19 cellular contexts compared by ENCODE assay signal in genomic region chr2:36869606-36870005, GRCh38.
DNase-seq lines count a peak whose midpoint lies in the region; ATAC-seq, FAIRE-seq and TF ChIP-seq lines count a peak whose summit lies in the region.
"Had no signal": no experiment of that assay in that cellular context is flagged by ENCODE, and none has a peak within 500 bp of the region (broad histone marks: within the 10 kb centered on the region; RNA-seq: fewer than 3 reads in every experiment).

No MANE protein-coding gene starts in this region.

- TF ChIP-seq RAD21 in HepG2 (CRISPR knock-in tag; IDR thresholded peaks at IDR 0.05): no peak

- no peak for DNase-seq in HepG2 (ENCODE audit: low spot score)
- DNase-seq in right lobe of liver: no peak
- no peak for DNase-seq in frontal cortex (ENCODE audit: low spot score in 2 of 2)
- DNase-seq in small intestine: no peak
- DNase-seq in naive thymus-derived CD8-positive, alpha-beta T cell: no peak
- no peak for DNase-seq in activated CD8-positive, alpha-beta memory T cell treated with anti-CD3 and anti-CD28 coated beads, Interleukin-2, amount 10 ng/mL, durations not matched to agents 7 days and 5 days
- DNase-seq: C1 segment of cervical spinal cord; Calu3; CD4-positive, alpha-beta memory T cell; COR-L47; DMS53; DMS79 treated with DMSO at 0.1 percent for 48 hours; GF-D8; H9 had no signal

- no peak overlapping the region for H3K4me3 Mint-ChIP-seq in naive thymus-derived CD8-positive, alpha-beta T cell
- H3K4me3 Mint-ChIP-seq in activated CD8-positive, alpha-beta memory T cell treated with anti-CD3 and anti-CD28 coated beads, Interleukin-2, amount 10 ng/mL, durations not matched to agents 7 days and 5 days: no peak overlapping the region
- H3K4me3 Mint-ChIP-seq: CD4-positive, alpha-beta memory T cell; GM23338; H9 had no signal

- peaks cover 3% of the 10 kb centered on the region for H3K79me2 ChIP-seq in HepG2 (ENCODE audit: insufficient read depth, low read length)

- in situ Hi-C loops in HepG2 (cut with HindIII; ENCODE audit: extremely low pct_ligation_motif_present, low pct_unique_long_range_greater_than_20kb): no loop called here

- peaks cover 14 to 85% (median 39%) of the 10 kb centered on the region in 3 donors for H3K36me3 Mint-ChIP-seq in naive thymus-derived CD8-positive, alpha-beta T cell
- H3K36me3 Mint-ChIP-seq in activated CD8-positive, alpha-beta memory T cell treated with anti-CD3 and anti-CD28 coated beads, Interleukin-2, amount 10 ng/mL, durations not matched to agents 7 days and 5 days: peaks cover 63% of the 10 kb centered on the region

- no peak for TF ChIP-seq EP300 in HepG2 (IDR thresholded peaks at IDR 0.05; ENCODE audit: low read depth in 2 of 2, low read length in 2 of 2)
- TF ChIP-seq EP300 in HepG2 (CRISPR knock-in tag; IDR thresholded peaks at IDR 0.05; ENCODE audit: borderline replicate concordance): no peak

- intact Hi-C loops in HepG2 (cut with micrococcal nuclease; ENCODE audit: unreplicated experiment) (no loop called here), right lobe of liver (cut with DNase I) (no loop called here)

- TF ChIP-seq POLR2A in HepG2 (IDR thresholded peaks at IDR 0.05; ENCODE audit: insufficient read depth in 1 of 2, low read depth in 2 of 2, low read length in 2 of 2) (no peak), right lobe of liver (IDR thresholded peaks at IDR 0.05) (no peak)

- H3K36me3 ChIP-seq in HepG2 (replicated peaks in 1 of 2; ENCODE audit: control insufficient read depth in 1 of 2, insufficient read depth in 2 of 2, low read length in 2 of 2) (peaks cover 2 to 27% of the 10 kb centered on the region in 2 experiments; a peak in 4 of 5 replicates), right lobe of liver (peaks cover 0 to 5% (median 2%) of the 10 kb centered on the region in 4 donors), small intestine (ENCODE audit: control insufficient read depth in 2 of 2, insufficient read depth in 2 of 2, low read length in 2 of 2) (peaks cover 0 to 8% of the 10 kb centered on the region in 2 donors)

- H3K4me1 ChIP-seq in HepG2 (ENCODE audit: insufficient read depth, low read length): no peaks in the 10 kb centered on the region
- no peaks in the 10 kb centered on the region for H3K4me1 ChIP-seq in right lobe of liver
- H3K4me1 ChIP-seq in small intestine (ENCODE audit: control insufficient read depth in 2 of 2, insufficient read depth in 1 of 2, low read depth in 1 of 2, low read length in 1 of 2): no peaks in the 10 kb centered on the region

- H3K4me3 ChIP-seq in HepG2 (replicated peaks in 1 of 3; ENCODE audit: insufficient read depth in 1 of 3, low read depth in 2 of 3, low read length in 3 of 3) (no peak overlapping the region), right lobe of liver (no peak overlapping the region), small intestine (ENCODE audit: low read depth in 1 of 2, low read length in 2 of 2) (no peak overlapping the region)
- H3K4me3 ChIP-seq: GM23338 had no signal

- FAIRE-seq in HepG2 (lab: Jason Lieb, UNC) (no peak), frontal cortex (lab: Jason Lieb, UNC) (peak; percentile 62), small intestine (lab: Jason Lieb, UNC) (peak; percentile 67)
- FAIRE-seq: GM12891, GM18507 had no signal

- H3K27me3 ChIP-seq in HepG2 (ENCODE audit: control insufficient read depth in 1 of 2, insufficient read depth in 2 of 2, low read length in 2 of 2) (no peaks in the 10 kb centered on the region), right lobe of liver (no peaks in the 10 kb centered on the region), small intestine (ENCODE audit: control insufficient read depth in 2 of 2, insufficient read depth in 2 of 2, low read length in 2 of 2) (no peaks in the 10 kb centered on the region)

- no peak overlapping the region for H3K4me2 ChIP-seq in HepG2 (ENCODE audit: low read depth, low read length)
- H3K4me2 ChIP-seq: GM23338 had no signal

- WGBS in HepG2 (ENCODE audit: low lambda C conversion rate): 65% methylated on average over 3 of the region's 3 CpGs
- WGBS in right lobe of liver (ENCODE audit: insufficient coverage, low coverage, low lambda C conversion rate, missing lambda C conversion rate): 62% methylated on average over 3 of the region's 3 CpGs
- 67 to 80% (median 67%) methylated on average over 3 of the region's 3 CpGs for WGBS in small intestine, 3 donors

- H4K20me1 ChIP-seq in HepG2 (ENCODE audit: insufficient read depth, low read length): no peaks in the 10 kb centered on the region

- ATAC-seq in HepG2 (no peak), right lobe of liver (no peak)
- ATAC-seq in naive thymus-derived CD8-positive, alpha-beta T cell: no peak
- no peak for ATAC-seq in activated CD8-positive, alpha-beta memory T cell treated with anti-CD3 and anti-CD28 coated beads, Interleukin-2, amount 10 ng/mL, durations not matched to agents 7 days and 5 days
- ATAC-seq: GM23338, HCT116 had no signal

- H3K9ac ChIP-seq in HepG2 (ENCODE audit: insufficient read depth, low read depth, low read length): no peak overlapping the region

- TF ChIP-seq CTCF in HepG2 (CRISPR knock-in tag; IDR thresholded peaks at IDR 0.05) (no peak), right lobe of liver (IDR thresholded peaks at IDR 0.05) (no peak)

- BruUV-seq in HepG2 (replicated peaks; lab: Mats Ljungman, UMichigan): no TSS peak

- POLR2A ChIA-PET in HepG2 (lab: Yijun Ruan, JAX): no interaction called here
- POLR2A ChIA-PET in naive thymus-derived CD8-positive, alpha-beta T cell (lab: Charles Lee): no interaction called here

- no peak overlapping the region for H3K27ac Mint-ChIP-seq in naive thymus-derived CD8-positive, alpha-beta T cell
- no peak overlapping the region for H3K27ac Mint-ChIP-seq in activated CD8-positive, alpha-beta memory T cell treated with anti-CD3 and anti-CD28 coated beads, Interleukin-2, amount 10 ng/mL, durations not matched to agents 7 days and 5 days
- H3K27ac Mint-ChIP-seq: CD4-positive, alpha-beta memory T cell; GM23338; H9 had no signal

- H2AFZ ChIP-seq in HepG2 (ENCODE audit: low read length): no peak overlapping the region
- H2AFZ ChIP-seq: GM23338 had no signal

- no peaks in the 10 kb centered on the region for H3K27me3 Mint-ChIP-seq in naive thymus-derived CD8-positive, alpha-beta T cell
- H3K27me3 Mint-ChIP-seq in activated CD8-positive, alpha-beta memory T cell treated with anti-CD3 and anti-CD28 coated beads, Interleukin-2, amount 10 ng/mL, durations not matched to agents 7 days and 5 days: no peaks in the 10 kb centered on the region
- H3K27me3 Mint-ChIP-seq: CD4-positive, alpha-beta memory T cell had no signal

- CTCF ChIA-PET in HepG2 (lab: Yijun Ruan, JAX; ENCODE audit: low intra/inter-chr PET ratio, low total read pairs): no interaction called here
- CTCF ChIA-PET in activated CD8-positive, alpha-beta memory T cell treated with anti-CD3 and anti-CD28 coated beads, Interleukin-2, amount 10 ng/mL, durations not matched to agents 7 days and 5 days (lab: Charles Lee): interaction anchor here (1.3 kb wide), 1 partner anchor 13 kb away, joined by 3 read pairs; no protein-coding TSS in a partner anchor

- H3K27ac ChIP-seq in HepG2 (ENCODE audit: extremely low read length, insufficient read depth, low read length): no peak overlapping the region
- no peak overlapping the region for H3K27ac ChIP-seq in right lobe of liver
- H3K27ac ChIP-seq in small intestine (ENCODE audit: low read depth in 1 of 2, low read length in 1 of 2): no peak overlapping the region
- H3K27ac ChIP-seq: 22Rv1 had no signal

- peaks cover 0 to 4% (median 0%) of the 10 kb centered on the region in 9 donors for H3K9me3 Mint-ChIP-seq in naive thymus-derived CD8-positive, alpha-beta T cell
- no peaks in the 10 kb centered on the region for H3K9me3 Mint-ChIP-seq in activated CD8-positive, alpha-beta memory T cell treated with anti-CD3 and anti-CD28 coated beads, Interleukin-2, amount 10 ng/mL, durations not matched to agents 7 days and 5 days (ENCODE audit: low read depth)
- H3K9me3 Mint-ChIP-seq: CD4-positive, alpha-beta memory T cell had no signal

- H3K4me1 Mint-ChIP-seq in naive thymus-derived CD8-positive, alpha-beta T cell: no peaks in the 10 kb centered on the region
- H3K4me1 Mint-ChIP-seq in activated CD8-positive, alpha-beta memory T cell treated with anti-CD3 and anti-CD28 coated beads, Interleukin-2, amount 10 ng/mL, durations not matched to agents 7 days and 5 days: peaks cover 7% of the 10 kb centered on the region
- H3K4me1 Mint-ChIP-seq: CD4-positive, alpha-beta memory T cell had no signal

- no peaks in the 10 kb centered on the region for H3K9me3 ChIP-seq in HepG2 (ENCODE audit: low read length)
- no peaks in the 10 kb centered on the region for H3K9me3 ChIP-seq in right lobe of liver
- H3K9me3 ChIP-seq in small intestine (ENCODE audit: control insufficient read depth, low read depth): no peaks in the 10 kb centered on the region

TF ChIP-seq in HepG2, 621 proteins besides CTCF, POLR2A, EP300 and RAD21:
- peak; percentile 44 to 73; a peak in 3 of 4 replicates for TF ChIP-seq MAFK (conservative IDR thresholded peaks at IDR 0.05 in 1 of 2, IDR thresholded peaks at IDR 0.05 in 1 of 2; ENCODE audit: low read length in 2 of 2)
- peak; percentile 59; the same call in 1 of the 2 replicates for TF ChIP-seq MAFF (IDR thresholded peaks at IDR 0.05; ENCODE audit: low read depth, low read length)
- no peak for TF ChIP-seq ZNF7 (CRISPR knock-in tag; IDR thresholded peaks at IDR 0.05)
